ENCODE assay signal across 16 cellular contexts in the genomic region with DNA sequence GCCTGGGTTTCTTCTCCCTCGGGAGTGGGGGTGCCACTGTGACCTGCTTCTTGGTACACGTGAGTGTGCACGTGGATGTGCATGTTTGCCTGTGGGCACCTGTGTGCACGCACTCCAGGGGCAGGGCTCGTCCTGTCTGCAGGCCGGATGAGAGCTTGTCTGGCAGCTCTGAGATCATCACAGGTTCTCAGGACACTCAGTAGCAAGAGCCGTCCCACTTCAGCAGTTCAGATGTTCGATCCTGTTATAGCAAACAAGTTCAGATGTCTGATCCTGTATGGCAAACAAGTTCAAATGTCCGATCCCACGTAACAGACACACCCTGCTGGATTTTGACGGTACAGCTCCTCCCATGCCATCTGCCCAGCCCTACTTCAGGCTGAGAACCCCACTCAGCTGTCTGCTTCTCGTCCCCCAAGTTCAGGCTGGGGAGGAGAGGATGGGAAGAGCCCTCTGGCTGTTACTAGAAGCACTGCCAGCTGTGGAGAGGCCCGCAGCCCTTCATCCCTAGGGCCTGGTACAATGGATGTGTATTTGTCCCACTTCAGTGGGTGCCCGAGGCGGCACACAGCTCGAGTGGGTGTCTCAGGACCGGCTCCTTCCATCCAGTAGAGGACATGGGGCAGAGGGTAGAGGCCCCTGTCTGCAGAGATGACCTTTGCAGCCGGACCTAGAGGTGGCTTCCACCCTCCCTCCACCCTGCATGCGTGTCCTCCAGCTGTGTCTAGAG.
DNase-seq lines count a peak whose midpoint lies in the region; TF ChIP-seq lines count a peak whose summit lies in the region.
"Had no signal": no experiment of that assay in that cellular context is flagged by ENCODE, and none has a peak within 500 bp of the region (broad histone marks: within the 10 kb centered on the region; RNA-seq: fewer than 3 reads in every experiment).

No MANE protein-coding gene starts in this region.

- H3K27me3 ChIP-seq in hepatocyte, result no peaks in the 10 kb centered on the region
- H3K27me3 ChIP-seq: foreskin keratinocyte, pancreas had no signal

- H3K4me3 Mint-ChIP-seq in glutamatergic neuron (ENCODE audit: unreplicated experiment), result no peak overlapping the region
- H3K4me3 Mint-ChIP-seq: activated naive CD4-positive, alpha-beta T cell treated with anti-CD3 and anti-CD28 coated beads for 36 hours had no signal

- no peak overlapping the region for H3K27ac Mint-ChIP-seq in glutamatergic neuron (ENCODE audit: unreplicated experiment)
- H3K27ac Mint-ChIP-seq: activated naive CD4-positive, alpha-beta T cell treated with anti-CD3 and anti-CD28 coated beads for 36 hours had no signal

- H3K27ac ChIP-seq in hepatocyte, result no peak overlapping the region
- peak overlapping the region; percentile 84 for H3K27ac ChIP-seq in temporal lobe (ENCODE audit: low read depth, low read length)
- H3K27ac ChIP-seq: 22Rv1, foreskin keratinocyte, KMS-11 had no signal

- H3K27me3 Mint-ChIP-seq in glutamatergic neuron (ENCODE audit: unreplicated experiment), result peaks cover 13% of the 10 kb centered on the region

- H3K79me2 ChIP-seq in hepatocyte, result no peaks in the 10 kb centered on the region

- H2AFZ ChIP-seq in hepatocyte, result no peak overlapping the region

- H3K4me2 ChIP-seq in hepatocyte, result no peak overlapping the region
- H3K4me2 ChIP-seq: KMS-11 had no signal

- no peaks in the 10 kb centered on the region for H3K4me1 ChIP-seq in hepatocyte (ENCODE audit: insufficient read depth)
- H3K4me1 ChIP-seq: foreskin keratinocyte, pancreas had no signal

- TF ChIP-seq CTCF in hepatocyte (IDR thresholded peaks at IDR 0.05; ENCODE audit: poor library complexity), result peak; percentile 4
- TF ChIP-seq CTCF in glutamatergic neuron (IDR thresholded peaks at IDR 0.05; ENCODE audit: partially characterized antibody, unreplicated experiment), result no peak

- no peaks in the 10 kb centered on the region for H3K9me3 ChIP-seq in hepatocyte (ENCODE audit: low read depth)
- H3K9me3 ChIP-seq: pancreas had no signal

- no peaks in the 10 kb centered on the region for H3K36me3 ChIP-seq in hepatocyte (replicated peaks; ENCODE audit: insufficient read depth, low read depth)
- H3K36me3 ChIP-seq: pancreas had no signal

- H3K9me3 Mint-ChIP-seq in glutamatergic neuron (ENCODE audit: unreplicated experiment), result peaks cover 18% of the 10 kb centered on the region
- H3K9me3 Mint-ChIP-seq: activated naive CD4-positive, alpha-beta T cell treated with anti-CD3 and anti-CD28 coated beads for 36 hours had no signal

- H3K9me2 ChIP-seq in hepatocyte (replicated peaks; ENCODE audit: insufficient read depth), result no peaks in the 10 kb centered on the region

- 92% methylated on average over 19 of the region's 19 CpGs for WGBS in hepatocyte (ENCODE audit: low lambda C conversion rate, missing lambda C conversion rate)

- H3K4me1 Mint-ChIP-seq in glutamatergic neuron (ENCODE audit: low read depth, unreplicated experiment), result peaks cover 2% of the 10 kb centered on the region

- no peaks in the 10 kb centered on the region for H3K36me3 Mint-ChIP-seq in glutamatergic neuron (ENCODE audit: unreplicated experiment)

- H4K20me1 ChIP-seq in hepatocyte (ENCODE audit: insufficient read depth, poor library complexity, severe bottlenecking), result no peaks in the 10 kb centered on the region

- H3K4me3 ChIP-seq in hepatocyte, result no peak overlapping the region
- H3K4me3 ChIP-seq: pancreas had no signal

- peak; percentile 0 for DNase-seq in DMS79 treated with DMSO at 0.1 percent for 48 hours (lab: John Stamatoyannopoulos, UW)
- no peak for DNase-seq in DMS79 (lab: John Stamatoyannopoulos, UW)
- peak; percentile 19 for DNase-seq in RPMI8226
- DNase-seq in hepatocyte (ENCODE audit: low spot score), result no peak
- DNase-seq in glutamatergic neuron, result no peak
- DNase-seq in cerebellar cortex (ENCODE audit: low spot score), result no peak
- DNase-seq in NCI-H1092 (lab: John Stamatoyannopoulos, UW), result no peak
- DNase-seq: activated naive CD4-positive, alpha-beta T cell treated with anti-CD3 and anti-CD28 coated beads for 36 hours; foreskin keratinocyte; NCI-H1436; stimulated activated CD4-positive, alpha-beta T cell treated with anti-CD3 and anti-CD28 coated beads, Interleukin-4, amount 100 ng/mL, for 4 hours; stimulated activated CD8-positive, alpha-beta memory T cell treated with anti-CD3 and anti-CD28 coated beads, Interleukin-4, amount 100 ng/mL, for 48 hours had no signal

Comparison
In these comparisons a context has a peak if more than half of its experiments do, and no peak if none do; other contexts are left out.
1. DNase-seq: peak in DMS79 treated with DMSO at 0.1 percent for 48 hours (single experiment) and RPMI8226 (single experiment); none in DMS79 (single experiment), hepatocyte (single experiment), glutamatergic neuron (single experiment), cerebellar cortex (single experiment) and NCI-H1092 (single experiment).